In the genomic region with DNA sequence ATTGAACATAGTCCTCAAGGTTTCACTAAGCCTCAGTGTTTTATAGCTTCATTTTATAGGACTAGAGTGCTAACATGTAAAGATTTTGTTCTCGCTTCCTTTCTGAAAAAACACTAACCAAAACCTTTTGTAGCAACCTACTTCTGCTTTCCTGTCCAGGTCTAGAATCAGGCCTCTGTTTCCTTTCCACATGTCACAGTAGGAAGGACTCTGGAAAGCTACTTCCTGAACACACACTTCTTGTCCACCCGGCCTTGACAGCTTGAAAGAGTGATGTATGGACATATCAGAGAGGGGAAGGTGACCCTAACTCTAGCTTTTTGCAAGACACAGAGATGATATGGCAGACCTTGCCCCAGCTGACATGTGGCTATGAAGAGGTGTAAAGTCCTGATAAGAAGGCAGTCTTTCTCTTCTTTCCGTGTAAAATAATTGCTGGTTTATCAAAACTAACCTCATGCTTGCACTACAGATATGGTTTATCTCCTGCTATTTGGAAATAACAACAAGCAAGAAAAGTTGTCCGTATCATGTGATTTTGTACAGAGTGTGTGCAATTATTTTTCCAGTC, we compare ENCODE assay signal across 1 cellular context.
TF ChIP-seq lines count a peak whose summit lies in the region.

No MANE protein-coding gene starts in this region.

TF ChIP-seq in K562, 482 proteins besides CTCF, POLR2A, EP300 and RAD21 (continued from another document):
- no peak for TF ChIP-seq ZNF655 (CRISPR knock-in tag; IDR thresholded peaks at IDR 0.05)
- no peak for TF ChIP-seq ARID2 (IDR thresholded peaks at IDR 0.05)
- no peak for TF ChIP-seq ZNF146 (CRISPR knock-in tag; IDR thresholded peaks at IDR 0.05; ENCODE audit: unreplicated experiment)
- TF ChIP-seq, protein P1, sequence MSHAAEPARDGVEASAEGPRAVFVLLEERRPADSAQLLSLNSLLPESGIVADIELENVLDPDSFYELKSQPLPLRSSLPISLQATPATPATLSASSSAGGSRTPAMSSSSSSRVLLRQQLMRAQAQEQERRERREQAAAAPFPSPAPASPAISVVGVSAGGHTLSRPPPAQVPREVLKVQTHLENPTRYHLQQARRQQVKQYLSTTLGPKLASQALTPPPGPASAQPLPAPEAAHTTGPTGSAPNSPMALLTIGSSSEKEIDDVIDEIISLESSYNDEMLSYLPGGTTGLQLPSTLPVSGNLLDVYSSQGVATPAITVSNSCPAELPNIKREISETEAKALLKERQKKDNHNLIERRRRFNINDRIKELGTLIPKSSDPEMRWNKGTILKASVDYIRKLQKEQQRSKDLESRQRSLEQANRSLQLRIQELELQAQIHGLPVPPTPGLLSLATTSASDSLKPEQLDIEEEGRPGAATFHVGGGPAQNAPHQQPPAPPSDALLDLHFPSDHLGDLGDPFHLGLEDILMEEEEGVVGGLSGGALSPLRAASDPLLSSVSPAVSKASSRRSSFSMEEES (CRISPR knock-in tag; IDR thresholded peaks at IDR 0.05), result peak; percentile 75
- TF ChIP-seq NR2C1 (IDR thresholded peaks at IDR 0.05), result 0 out of 2 replicates have a peak, but pooled peaks have one; percentile 11
- no peak; the same call in 1 of the 2 replicates for TF ChIP-seq NR2C1 (tag; IDR thresholded peaks at IDR 0.05)
- no peak for TF ChIP-seq NONO (IDR thresholded peaks at IDR 0.05; ENCODE audit: low read depth in 2 of 2, low read length in 1 of 2)
- peak; percentile 90 for TF ChIP-seq CBFA2T2 (conservative IDR thresholded peaks at IDR 0.05)
- no peak for TF ChIP-seq POLR2AphosphoS2 (IDR thresholded peaks at IDR 0.05; ENCODE audit: low read length)
- peak; percentile 49 for TF ChIP-seq ATF7 (IDR thresholded peaks at IDR 0.05)
- TF ChIP-seq NRF1 (conservative IDR thresholded peaks at IDR 0.05 in 1 of 2, IDR thresholded peaks at IDR 0.05 in 1 of 2), result no peak
- TF ChIP-seq HDGF (IDR thresholded peaks at IDR 0.05), result no peak
- no peak for TF ChIP-seq YBX1 (IDR thresholded peaks at IDR 0.05)
- TF ChIP-seq JUND (IDR thresholded peaks at IDR 0.05; ENCODE audit: borderline replicate concordance, low read depth, low read length), result no peak
- peak; percentile 36; the same call in 1 of the 3 replicates for TF ChIP-seq JUND (tag; IDR thresholded peaks at IDR 0.05; ENCODE audit: borderline replicate concordance, low read depth, low read length)
- TF ChIP-seq ZFP30 (CRISPR knock-in tag; IDR thresholded peaks at IDR 0.05; ENCODE audit: borderline replicate concordance), result no peak
- TF ChIP-seq ZNF232 (CRISPR knock-in tag; IDR thresholded peaks at IDR 0.05), result no peak
- no peak for TF ChIP-seq ESRRB (CRISPR knock-in tag; IDR thresholded peaks at IDR 0.05; ENCODE audit: borderline replicate concordance)
- TF ChIP-seq SMARCA4 (IDR thresholded peaks at IDR 0.05), result peak; percentile 76
- no peak for TF ChIP-seq ZBED1 (IDR thresholded peaks at IDR 0.05)
